Comparison of ENCODE assay signal across 1 cellular context in genomic region chr12:32587536-32588346, GRCh38.
TF ChIP-seq lines count a peak whose summit lies in the region.

No MANE protein-coding gene starts in this region.

TF ChIP-seq in SK-N-SH, 30 proteins besides CTCF, POLR2A, EP300 and RAD21 (continued from another document):
- TF ChIP-seq TAF1 (IDR thresholded peaks at IDR 0.05; ENCODE audit: borderline replicate concordance, low read depth, low read length) = no peak
